ENCODE assay signal across 2 cellular contexts in the genomic region with DNA sequence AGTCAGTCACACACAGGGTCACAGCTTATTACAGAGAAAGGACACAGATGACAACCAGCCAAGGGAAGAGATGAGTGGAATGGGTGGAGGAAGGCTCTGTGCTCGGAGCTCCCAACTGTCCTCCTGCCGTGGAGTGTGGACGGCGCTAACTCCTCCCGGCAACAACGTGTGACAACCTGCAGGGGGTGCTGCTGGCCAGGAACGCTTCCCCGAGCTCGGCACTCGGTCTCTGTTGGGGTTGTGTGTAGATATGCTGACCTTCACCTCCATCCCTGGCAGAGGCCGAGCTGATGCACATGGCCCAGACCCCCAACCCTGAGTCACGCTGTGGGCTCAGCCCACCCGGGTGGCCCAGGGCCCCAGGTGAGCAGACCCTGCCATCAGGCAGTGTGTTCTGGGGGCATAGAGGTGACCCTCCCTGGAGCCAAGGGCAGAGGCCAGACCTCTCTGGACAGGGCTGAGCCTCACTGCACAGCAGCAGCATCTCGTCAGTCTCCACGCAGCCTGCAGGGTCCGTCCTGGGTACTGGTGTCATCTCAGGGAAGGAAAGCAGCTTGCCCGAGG.
A peak's percentile ranks its signal among the peaks of the same experiment; 100 is the strongest.
TF ChIP-seq lines count a peak whose summit lies in the region.

No MANE protein-coding gene starts in this region.

TF ChIP-seq in HEK293T, 16 proteins besides CTCF, POLR2A, EP300 and RAD21:
- TF ChIP-seq HDGF (IDR thresholded peaks at IDR 0.05; ENCODE audit: borderline replicate concordance) (no peak), CTBP1 (IDR thresholded peaks at IDR 0.05; ENCODE audit: borderline replicate concordance) (no peak), L3MBTL2 (conservative IDR thresholded peaks at IDR 0.05) (no peak), ZNF384 (IDR thresholded peaks at IDR 0.05) (no peak), SP1 (IDR thresholded peaks at IDR 0.05) (no peak), LEF1 (IDR thresholded peaks at IDR 0.05; ENCODE audit: borderline replicate concordance) (no peak)
- TF ChIP-seq, protein P1, sequence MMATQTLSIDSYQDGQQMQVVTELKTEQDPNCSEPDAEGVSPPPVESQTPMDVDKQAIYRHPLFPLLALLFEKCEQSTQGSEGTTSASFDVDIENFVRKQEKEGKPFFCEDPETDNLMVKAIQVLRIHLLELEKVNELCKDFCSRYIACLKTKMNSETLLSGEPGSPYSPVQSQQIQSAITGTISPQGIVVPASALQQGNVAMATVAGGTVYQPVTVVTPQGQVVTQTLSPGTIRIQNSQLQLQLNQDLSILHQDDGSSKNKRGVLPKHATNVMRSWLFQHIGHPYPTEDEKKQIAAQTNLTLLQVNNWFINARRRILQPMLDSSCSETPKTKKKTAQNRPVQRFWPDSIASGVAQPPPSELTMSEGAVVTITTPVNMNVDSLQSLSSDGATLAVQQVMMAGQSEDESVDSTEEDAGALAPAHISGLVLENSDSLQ (IDR thresholded peaks at IDR 0.05): no peak
TF ChIP-seq in HEK293T: peak in this region for 0.

TF ChIP-seq in HepG2, 621 proteins besides CTCF, POLR2A, EP300 and RAD21 (continues in another document):
- TF ChIP-seq, protein P2, sequence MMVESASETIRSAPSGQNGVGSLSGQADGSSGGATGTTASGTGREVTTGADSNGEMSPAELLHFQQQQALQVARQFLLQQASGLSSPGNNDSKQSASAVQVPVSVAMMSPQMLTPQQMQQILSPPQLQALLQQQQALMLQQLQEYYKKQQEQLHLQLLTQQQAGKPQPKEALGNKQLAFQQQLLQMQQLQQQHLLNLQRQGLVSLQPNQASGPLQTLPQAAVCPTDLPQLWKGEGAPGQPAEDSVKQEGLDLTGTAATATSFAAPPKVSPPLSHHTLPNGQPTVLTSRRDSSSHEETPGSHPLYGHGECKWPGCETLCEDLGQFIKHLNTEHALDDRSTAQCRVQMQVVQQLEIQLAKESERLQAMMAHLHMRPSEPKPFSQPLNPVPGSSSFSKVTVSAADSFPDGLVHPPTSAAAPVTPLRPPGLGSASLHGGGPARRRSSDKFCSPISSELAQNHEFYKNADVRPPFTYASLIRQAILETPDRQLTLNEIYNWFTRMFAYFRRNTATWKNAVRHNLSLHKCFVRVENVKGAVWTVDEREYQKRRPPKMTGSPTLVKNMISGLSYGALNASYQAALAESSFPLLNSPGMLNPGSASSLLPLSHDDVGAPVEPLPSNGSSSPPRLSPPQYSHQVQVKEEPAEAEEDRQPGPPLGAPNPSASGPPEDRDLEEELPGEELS (CRISPR knock-in tag; IDR thresholded peaks at IDR 0.05): no peak
- TF ChIP-seq, protein P3, sequence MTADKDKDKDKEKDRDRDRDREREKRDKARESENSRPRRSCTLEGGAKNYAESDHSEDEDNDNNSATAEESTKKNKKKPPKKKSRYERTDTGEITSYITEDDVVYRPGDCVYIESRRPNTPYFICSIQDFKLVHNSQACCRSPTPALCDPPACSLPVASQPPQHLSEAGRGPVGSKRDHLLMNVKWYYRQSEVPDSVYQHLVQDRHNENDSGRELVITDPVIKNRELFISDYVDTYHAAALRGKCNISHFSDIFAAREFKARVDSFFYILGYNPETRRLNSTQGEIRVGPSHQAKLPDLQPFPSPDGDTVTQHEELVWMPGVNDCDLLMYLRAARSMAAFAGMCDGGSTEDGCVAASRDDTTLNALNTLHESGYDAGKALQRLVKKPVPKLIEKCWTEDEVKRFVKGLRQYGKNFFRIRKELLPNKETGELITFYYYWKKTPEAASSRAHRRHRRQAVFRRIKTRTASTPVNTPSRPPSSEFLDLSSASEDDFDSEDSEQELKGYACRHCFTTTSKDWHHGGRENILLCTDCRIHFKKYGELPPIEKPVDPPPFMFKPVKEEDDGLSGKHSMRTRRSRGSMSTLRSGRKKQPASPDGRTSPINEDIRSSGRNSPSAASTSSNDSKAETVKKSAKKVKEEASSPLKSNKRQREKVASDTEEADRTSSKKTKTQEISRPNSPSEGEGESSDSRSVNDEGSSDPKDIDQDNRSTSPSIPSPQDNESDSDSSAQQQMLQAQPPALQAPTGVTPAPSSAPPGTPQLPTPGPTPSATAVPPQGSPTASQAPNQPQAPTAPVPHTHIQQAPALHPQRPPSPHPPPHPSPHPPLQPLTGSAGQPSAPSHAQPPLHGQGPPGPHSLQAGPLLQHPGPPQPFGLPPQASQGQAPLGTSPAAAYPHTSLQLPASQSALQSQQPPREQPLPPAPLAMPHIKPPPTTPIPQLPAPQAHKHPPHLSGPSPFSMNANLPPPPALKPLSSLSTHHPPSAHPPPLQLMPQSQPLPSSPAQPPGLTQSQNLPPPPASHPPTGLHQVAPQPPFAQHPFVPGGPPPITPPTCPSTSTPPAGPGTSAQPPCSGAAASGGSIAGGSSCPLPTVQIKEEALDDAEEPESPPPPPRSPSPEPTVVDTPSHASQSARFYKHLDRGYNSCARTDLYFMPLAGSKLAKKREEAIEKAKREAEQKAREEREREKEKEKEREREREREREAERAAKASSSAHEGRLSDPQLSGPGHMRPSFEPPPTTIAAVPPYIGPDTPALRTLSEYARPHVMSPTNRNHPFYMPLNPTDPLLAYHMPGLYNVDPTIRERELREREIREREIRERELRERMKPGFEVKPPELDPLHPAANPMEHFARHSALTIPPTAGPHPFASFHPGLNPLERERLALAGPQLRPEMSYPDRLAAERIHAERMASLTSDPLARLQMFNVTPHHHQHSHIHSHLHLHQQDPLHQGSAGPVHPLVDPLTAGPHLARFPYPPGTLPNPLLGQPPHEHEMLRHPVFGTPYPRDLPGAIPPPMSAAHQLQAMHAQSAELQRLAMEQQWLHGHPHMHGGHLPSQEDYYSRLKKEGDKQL (CRISPR knock-in tag; IDR thresholded peaks at IDR 0.05; ENCODE audit: low read depth): no peak
- no peak for TF ChIP-seq ZSCAN31 (CRISPR knock-in tag; IDR thresholded peaks at IDR 0.05; ENCODE audit: low read depth)
- TF ChIP-seq KDM5B (CRISPR knock-in tag; IDR thresholded peaks at IDR 0.05; ENCODE audit: borderline replicate concordance): no peak
- TF ChIP-seq U2AF1 (optimal IDR thresholded peaks at IDR 0.05; ENCODE audit: low read depth, low read length): no peak
- no peak for TF ChIP-seq HHEX (CRISPR knock-in tag; IDR thresholded peaks at IDR 0.05)
- TF ChIP-seq, protein P4, sequence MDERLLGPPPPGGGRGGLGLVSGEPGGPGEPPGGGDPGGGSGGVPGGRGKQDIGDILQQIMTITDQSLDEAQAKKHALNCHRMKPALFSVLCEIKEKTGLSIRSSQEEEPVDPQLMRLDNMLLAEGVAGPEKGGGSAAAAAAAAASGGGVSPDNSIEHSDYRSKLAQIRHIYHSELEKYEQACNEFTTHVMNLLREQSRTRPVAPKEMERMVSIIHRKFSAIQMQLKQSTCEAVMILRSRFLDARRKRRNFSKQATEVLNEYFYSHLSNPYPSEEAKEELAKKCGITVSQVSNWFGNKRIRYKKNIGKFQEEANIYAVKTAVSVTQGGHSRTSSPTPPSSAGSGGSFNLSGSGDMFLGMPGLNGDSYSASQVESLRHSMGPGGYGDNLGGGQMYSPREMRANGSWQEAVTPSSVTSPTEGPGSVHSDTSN (CRISPR knock-in tag; IDR thresholded peaks at IDR 0.05): no peak
- no peak for TF ChIP-seq NFKB2 (CRISPR knock-in tag; IDR thresholded peaks at IDR 0.05; ENCODE audit: borderline replicate concordance)
- TF ChIP-seq ZFY (CRISPR knock-in tag; IDR thresholded peaks at IDR 0.05): no peak
- TF ChIP-seq ZNF232 (CRISPR knock-in tag; IDR thresholded peaks at IDR 0.05; ENCODE audit: borderline replicate concordance): no peak
- peak; percentile 52 for TF ChIP-seq AGO2 (optimal IDR thresholded peaks at IDR 0.05; ENCODE audit: low read depth, low read length)
- no peak for TF ChIP-seq MZF1 (CRISPR knock-in tag; IDR thresholded peaks at IDR 0.05; ENCODE audit: borderline replicate concordance)
- no peak for TF ChIP-seq ZNF367 (CRISPR knock-in tag; IDR thresholded peaks at IDR 0.05; ENCODE audit: borderline replicate concordance)
- TF ChIP-seq ZNF83 (CRISPR knock-in tag; IDR thresholded peaks at IDR 0.05; ENCODE audit: borderline replicate concordance): no peak
- no peak for TF ChIP-seq ETV6 (CRISPR knock-in tag; conservative IDR thresholded peaks at IDR 0.05)
- TF ChIP-seq NFYC (CRISPR knock-in tag; IDR thresholded peaks at IDR 0.05): no peak
- no peak for TF ChIP-seq ZNF672 (CRISPR knock-in tag; IDR thresholded peaks at IDR 0.05)
- TF ChIP-seq, protein P5, sequence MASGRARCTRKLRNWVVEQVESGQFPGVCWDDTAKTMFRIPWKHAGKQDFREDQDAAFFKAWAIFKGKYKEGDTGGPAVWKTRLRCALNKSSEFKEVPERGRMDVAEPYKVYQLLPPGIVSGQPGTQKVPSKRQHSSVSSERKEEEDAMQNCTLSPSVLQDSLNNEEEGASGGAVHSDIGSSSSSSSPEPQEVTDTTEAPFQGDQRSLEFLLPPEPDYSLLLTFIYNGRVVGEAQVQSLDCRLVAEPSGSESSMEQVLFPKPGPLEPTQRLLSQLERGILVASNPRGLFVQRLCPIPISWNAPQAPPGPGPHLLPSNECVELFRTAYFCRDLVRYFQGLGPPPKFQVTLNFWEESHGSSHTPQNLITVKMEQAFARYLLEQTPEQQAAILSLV (CRISPR knock-in tag; IDR thresholded peaks at IDR 0.05; ENCODE audit: borderline replicate concordance): no peak
- TF ChIP-seq HDAC2 (CRISPR knock-in tag; IDR thresholded peaks at IDR 0.05): no peak
- TF ChIP-seq TRIM24 (CRISPR knock-in tag; IDR thresholded peaks at IDR 0.05): no peak
- TF ChIP-seq MED8 (CRISPR knock-in tag; IDR thresholded peaks at IDR 0.05; ENCODE audit: insufficient replicate concordance): no peak
- TF ChIP-seq ZNF746 (CRISPR knock-in tag; IDR thresholded peaks at IDR 0.05): no peak
- TF ChIP-seq JDP2 (CRISPR knock-in tag; IDR thresholded peaks at IDR 0.05; ENCODE audit: borderline replicate concordance): no peak
- no peak for TF ChIP-seq SALL2 (CRISPR knock-in tag; IDR thresholded peaks at IDR 0.05)
- TF ChIP-seq ZBTB38 (CRISPR knock-in tag; IDR thresholded peaks at IDR 0.05): peak; percentile 53; the same call in 1 of the 2 replicates
- TF ChIP-seq STAG1 (CRISPR knock-in tag; IDR thresholded peaks at IDR 0.05): peak; percentile 52; the same call in 1 of the 2 replicates
- no peak for TF ChIP-seq ZC3H13 (CRISPR knock-in tag; IDR thresholded peaks at IDR 0.05)
- TF ChIP-seq SATB2 (CRISPR knock-in tag; IDR thresholded peaks at IDR 0.05): no peak
- no peak for TF ChIP-seq PHB2 (IDR thresholded peaks at IDR 0.05; ENCODE audit: partially characterized antibody)
- no peak for TF ChIP-seq FOXK1 (CRISPR knock-in tag; IDR thresholded peaks at IDR 0.05; ENCODE audit: borderline replicate concordance, low read depth)
- no peak for TF ChIP-seq CCDC6 (CRISPR knock-in tag; IDR thresholded peaks at IDR 0.05)
- TF ChIP-seq, protein P6, sequence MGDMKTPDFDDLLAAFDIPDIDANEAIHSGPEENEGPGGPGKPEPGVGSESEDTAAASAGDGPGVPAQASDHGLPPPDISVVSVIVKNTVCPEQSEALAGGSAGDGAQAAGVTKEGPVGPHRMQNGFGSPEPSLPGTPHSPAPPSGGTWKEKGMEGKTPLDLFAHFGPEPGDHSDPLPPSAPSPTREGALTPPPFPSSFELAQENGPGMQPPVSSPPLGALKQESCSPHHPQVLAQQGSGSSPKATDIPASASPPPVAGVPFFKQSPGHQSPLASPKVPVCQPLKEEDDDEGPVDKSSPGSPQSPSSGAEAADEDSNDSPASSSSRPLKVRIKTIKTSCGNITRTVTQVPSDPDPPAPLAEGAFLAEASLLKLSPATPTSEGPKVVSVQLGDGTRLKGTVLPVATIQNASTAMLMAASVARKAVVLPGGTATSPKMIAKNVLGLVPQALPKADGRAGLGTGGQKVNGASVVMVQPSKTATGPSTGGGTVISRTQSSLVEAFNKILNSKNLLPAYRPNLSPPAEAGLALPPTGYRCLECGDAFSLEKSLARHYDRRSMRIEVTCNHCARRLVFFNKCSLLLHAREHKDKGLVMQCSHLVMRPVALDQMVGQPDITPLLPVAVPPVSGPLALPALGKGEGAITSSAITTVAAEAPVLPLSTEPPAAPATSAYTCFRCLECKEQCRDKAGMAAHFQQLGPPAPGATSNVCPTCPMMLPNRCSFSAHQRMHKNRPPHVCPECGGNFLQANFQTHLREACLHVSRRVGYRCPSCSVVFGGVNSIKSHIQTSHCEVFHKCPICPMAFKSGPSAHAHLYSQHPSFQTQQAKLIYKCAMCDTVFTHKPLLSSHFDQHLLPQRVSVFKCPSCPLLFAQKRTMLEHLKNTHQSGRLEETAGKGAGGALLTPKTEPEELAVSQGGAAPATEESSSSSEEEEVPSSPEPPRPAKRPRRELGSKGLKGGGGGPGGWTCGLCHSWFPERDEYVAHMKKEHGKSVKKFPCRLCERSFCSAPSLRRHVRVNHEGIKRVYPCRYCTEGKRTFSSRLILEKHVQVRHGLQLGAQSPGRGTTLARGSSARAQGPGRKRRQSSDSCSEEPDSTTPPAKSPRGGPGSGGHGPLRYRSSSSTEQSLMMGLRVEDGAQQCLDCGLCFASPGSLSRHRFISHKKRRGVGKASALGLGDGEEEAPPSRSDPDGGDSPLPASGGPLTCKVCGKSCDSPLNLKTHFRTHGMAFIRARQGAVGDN (CRISPR knock-in tag; IDR thresholded peaks at IDR 0.05): peak; percentile 56
- TF ChIP-seq KAT2B (IDR thresholded peaks at IDR 0.05; ENCODE audit: borderline replicate concordance, low read depth, low read length): no peak
- no peak for TF ChIP-seq NCOA2 (CRISPR knock-in tag; IDR thresholded peaks at IDR 0.05)
- TF ChIP-seq ZNF780A (CRISPR knock-in tag; IDR thresholded peaks at IDR 0.05): no peak
- TF ChIP-seq, protein P7, sequence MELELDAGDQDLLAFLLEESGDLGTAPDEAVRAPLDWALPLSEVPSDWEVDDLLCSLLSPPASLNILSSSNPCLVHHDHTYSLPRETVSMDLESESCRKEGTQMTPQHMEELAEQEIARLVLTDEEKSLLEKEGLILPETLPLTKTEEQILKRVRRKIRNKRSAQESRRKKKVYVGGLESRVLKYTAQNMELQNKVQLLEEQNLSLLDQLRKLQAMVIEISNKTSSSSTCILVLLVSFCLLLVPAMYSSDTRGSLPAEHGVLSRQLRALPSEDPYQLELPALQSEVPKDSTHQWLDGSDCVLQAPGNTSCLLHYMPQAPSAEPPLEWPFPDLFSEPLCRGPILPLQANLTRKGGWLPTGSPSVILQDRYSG (CRISPR knock-in tag; IDR thresholded peaks at IDR 0.05): no peak
- TF ChIP-seq, protein P8, sequence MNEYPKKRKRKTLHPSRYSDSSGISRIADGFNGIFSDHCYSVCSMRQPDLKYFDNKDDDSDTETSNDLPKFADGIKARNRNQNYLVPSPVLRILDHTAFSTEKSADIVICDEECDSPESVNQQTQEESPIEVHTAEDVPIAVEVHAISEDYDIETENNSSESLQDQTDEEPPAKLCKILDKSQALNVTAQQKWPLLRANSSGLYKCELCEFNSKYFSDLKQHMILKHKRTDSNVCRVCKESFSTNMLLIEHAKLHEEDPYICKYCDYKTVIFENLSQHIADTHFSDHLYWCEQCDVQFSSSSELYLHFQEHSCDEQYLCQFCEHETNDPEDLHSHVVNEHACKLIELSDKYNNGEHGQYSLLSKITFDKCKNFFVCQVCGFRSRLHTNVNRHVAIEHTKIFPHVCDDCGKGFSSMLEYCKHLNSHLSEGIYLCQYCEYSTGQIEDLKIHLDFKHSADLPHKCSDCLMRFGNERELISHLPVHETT (CRISPR knock-in tag; conservative IDR thresholded peaks at IDR 0.05): no peak
- TF ChIP-seq KDM5A (IDR thresholded peaks at IDR 0.05; ENCODE audit: borderline replicate concordance, low read length): no peak
- TF ChIP-seq, protein P9, sequence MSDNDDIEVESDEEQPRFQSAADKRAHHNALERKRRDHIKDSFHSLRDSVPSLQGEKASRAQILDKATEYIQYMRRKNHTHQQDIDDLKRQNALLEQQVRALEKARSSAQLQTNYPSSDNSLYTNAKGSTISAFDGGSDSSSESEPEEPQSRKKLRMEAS (IDR thresholded peaks at IDR 0.05): peak; percentile 14; the same call in 1 of the 2 replicates
